ENCODE assay signal across 10 cellular contexts in genomic region chr10:103184615-103185014, GRCh38. TPM values are rescaled to one million over a fixed set of nuclear protein-coding genes. Genes with fewer than 3 reads are reported as not detected.
DNase-seq lines count a peak whose midpoint lies in the region; ATAC-seq and TF ChIP-seq lines count a peak whose summit lies in the region.
"Had no signal": no experiment of that assay in that cellular context is flagged by ENCODE, and none has a peak within 500 bp of the region (broad histone marks: within the 10 kb centered on the region; RNA-seq: fewer than 3 reads in every experiment).

No MANE protein-coding gene starts in this region.

- no peak overlapping the region for H3K4me2 ChIP-seq in Karpas-422 (ENCODE audit: low read depth, low read length, poor library complexity, severe bottlenecking)

- H3K9me3 ChIP-seq in Karpas-422 (ENCODE audit: low read length) (no peaks in the 10 kb centered on the region), body of pancreas (no peaks in the 10 kb centered on the region), vagina (no peaks in the 10 kb centered on the region)

- 0 out of 2 replicates have a peak overlapping the region, but pooled peaks have one; percentile 32 for H3K27ac ChIP-seq in Karpas-422 (ENCODE audit: low read length)
- peak overlapping the region in 3 of 4 donors; percentile 51 to 75 (median 57) for H3K27ac ChIP-seq in body of pancreas
- H3K27ac ChIP-seq in temporal lobe (ENCODE audit: low read depth, low read length): peak overlapping the region; percentile 2
- no peak overlapping the region for H3K27ac ChIP-seq in vagina

- H3K4me3 ChIP-seq in Karpas-422 (ENCODE audit: low read length) (no peak overlapping the region), body of pancreas (no peak overlapping the region), vagina (no peak overlapping the region)

- TF ChIP-seq CTCF in body of pancreas (IDR thresholded peaks at IDR 0.05): no peak
- no peak for TF ChIP-seq CTCF in vagina (IDR thresholded peaks at IDR 0.05)

- WGBS in body of pancreas, 2 donors: 4 to 9% methylated on average over 3 of the region's 3 CpGs

- H3K27me3 ChIP-seq in Karpas-422 (ENCODE audit: low read length): no peaks in the 10 kb centered on the region
- no peaks in the 10 kb centered on the region for H3K27me3 ChIP-seq in body of pancreas
- no peaks in the 10 kb centered on the region for H3K27me3 ChIP-seq in vagina

- H3K4me1 ChIP-seq in Karpas-422 (ENCODE audit: low read length) (peaks cover 47% of the 10 kb centered on the region), body of pancreas (peaks cover 57% of the 10 kb centered on the region), vagina (peaks cover 73% of the 10 kb centered on the region)

- no peaks in the 10 kb centered on the region for H3K9me2 ChIP-seq in Karpas-422 (replicated peaks; ENCODE audit: insufficient read depth, low read length)

- TF ChIP-seq POLR2A in body of pancreas (IDR thresholded peaks at IDR 0.05) (no peak), vagina (IDR thresholded peaks at IDR 0.05) (no peak)

- DNase-seq in Karpas-422: no peak
- no peak for DNase-seq in body of pancreas
- DNase-seq in left kidney (ENCODE audit: low read depth, low spot score): peak; percentile 43
- no peak for DNase-seq in SK-N-DZ (ENCODE audit: low spot score)
- DNase-seq in NCI-H2171 treated with DMSO at 0.1 percent for 48 hours (lab: John Stamatoyannopoulos, UW): no peak
- DNase-seq in vagina (ENCODE audit: extremely low spot score in 2 of 2): no peak
- no peak for DNase-seq in COR-L47 (lab: John Stamatoyannopoulos, UW)
- DNase-seq: GDM1, T-helper 17 cell had no signal

- H3K9ac ChIP-seq in Karpas-422 (ENCODE audit: low read length): no peak overlapping the region

- no peak overlapping the region for H2AFZ ChIP-seq in Karpas-422 (ENCODE audit: low read length)

- intact Hi-C loops in body of pancreas (cut with DNase I) (no loop called here), vagina (cut with DNase I) (no loop called here)

- H3K79me2 ChIP-seq in Karpas-422 (ENCODE audit: low read length): peaks cover 98% of the 10 kb centered on the region

- H4K20me1 ChIP-seq in Karpas-422 (ENCODE audit: insufficient read depth, low read depth, low read length): no peaks in the 10 kb centered on the region

- H3K36me3 ChIP-seq in Karpas-422 (ENCODE audit: insufficient read depth, low read length) (peaks cover 16% of the 10 kb centered on the region; the same call in 1 of the 2 replicates), body of pancreas (replicated peaks in 1 of 2; ENCODE audit: insufficient read depth in 1 of 2, low read depth in 2 of 2) (peaks cover 0 to 2% of the 10 kb centered on the region in 2 donors), vagina (peaks cover 0 to 16% of the 10 kb centered on the region in 2 donors)

- ATAC-seq in body of pancreas: peak; percentile 76
- ATAC-seq: T-helper 17 cell had no signal

RNA-seq across cellular contexts. Expression of gene NT5C2, which starts 8.5 kb away (rescaled TPM):
- total RNA-seq in Karpas-422 (2014; rRNA removed; shearing (Covaris generic); ENCODE audit: low replicate concordance): 45.5 and 88.3 TPM in 2 replicates
- total RNA-seq in body of pancreas (10 to 100 TPM; 32.0 to 43.1 TPM), temporal lobe (92.0 TPM), vagina (71.2 TPM)
- polyA plus RNA-seq in SK-N-DZ (2014; cell fraction: cytosol; rRNA removed): 26.0 and 28.0 TPM in 2 replicates
- polyA plus RNA-seq in SK-N-DZ (2014; cell fraction: nucleus; rRNA removed): 37.3 and 50.9 TPM in 2 replicates
